Comparison of ENCODE assay signal across 16 cellular contexts in genomic region chr7:47181609-47182264, GRCh38.
DNase-seq lines count a peak whose midpoint lies in the region; ATAC-seq and TF ChIP-seq lines count a peak whose summit lies in the region.
"Had no signal": no experiment of that assay in that cellular context is flagged by ENCODE, and none has a peak within 500 bp of the region (broad histone marks: within the 10 kb centered on the region; RNA-seq: fewer than 3 reads in every experiment).

No MANE protein-coding gene starts in this region.

- peaks cover 12% of the 10 kb centered on the region for H3K27me3 Mint-ChIP-seq in endodermal cell (ENCODE audit: insufficient read depth)

- TF ChIP-seq CTCF in right atrium auricular region (IDR thresholded peaks at IDR 0.05) (no peak), foreskin keratinocyte (conservative IDR thresholded peaks at IDR 0.05) (no peak), endodermal cell (conservative IDR thresholded peaks at IDR 0.05) (no peak)

- DNase-seq in Right ventricle myocardium superior: peak; percentile 52
- no peak for DNase-seq in right atrium auricular region (ENCODE audit: low spot score)
- DNase-seq in foreskin keratinocyte: no peak
- DNase-seq in occipital lobe (lab: John Stamatoyannopoulos, UW): peak; percentile 15
- DNase-seq in endodermal cell: no peak
- DNase-seq in activated T-cell treated with anti-CD3 and anti-CD28 coated beads, Interleukin-2, amount 50 U/mL, for 48 hours: no peak
- no peak for DNase-seq in NCI-H1417 treated with DMSO at 0.1 percent for 48 hours (lab: John Stamatoyannopoulos, UW)
- no peak for DNase-seq in mesenchymal stem cell
- DNase-seq: activated CD4-positive, CD25-positive, alpha-beta regulatory T cell treated with anti-CD3 and anti-CD28 coated beads, Interleukin-2, amount 50 U/mL, for 72 hours; brain microvascular endothelial cell; GDM1; NCI-H146; NCI-H82; stimulated activated CD4-positive, alpha-beta T cell treated with anti-CD3 and anti-CD28 coated beads, Interleukin-4, amount 100 ng/mL, for 24 hours had no signal

- H3K4me3 Mint-ChIP-seq in endodermal cell: no peak overlapping the region

- H3K36me3 Mint-ChIP-seq in endodermal cell (ENCODE audit: low read depth): no peaks in the 10 kb centered on the region

- H2BK5ac ChIP-seq in mesenchymal stem cell (ENCODE audit: low read depth, low read length, poor library complexity, severe bottlenecking): no peak overlapping the region

- H2AK5ac ChIP-seq in mesenchymal stem cell (ENCODE audit: low read length, severe bottlenecking): no peak overlapping the region

- H2BK12ac ChIP-seq in mesenchymal stem cell (ENCODE audit: low read length in 2 of 2): peak overlapping the region in 1 of 2 experiments; percentile 14

- H3K4me3 ChIP-seq in right atrium auricular region: no peak overlapping the region
- H3K4me3 ChIP-seq in endodermal cell (ENCODE audit: low read length): no peak overlapping the region
- H3K4me3 ChIP-seq in mesenchymal stem cell (ENCODE audit: insufficient read depth in 1 of 2, low read depth in 1 of 2, low read length in 2 of 2): no peak overlapping the region
- H3K4me3 ChIP-seq: lung, tibial nerve had no signal

- no peak overlapping the region for H4K91ac ChIP-seq in mesenchymal stem cell (ENCODE audit: low read length)

- H3K27me3 ChIP-seq in right atrium auricular region: no peaks in the 10 kb centered on the region
- peaks cover 35% of the 10 kb centered on the region for H3K27me3 ChIP-seq in foreskin keratinocyte
- H3K27me3 ChIP-seq in endodermal cell (ENCODE audit: control insufficient read depth, insufficient read depth, low read length, poor library complexity, severe bottlenecking): peaks cover 5% of the 10 kb centered on the region
- peaks cover 16 to 18% of the 10 kb centered on the region in 2 experiments for H3K27me3 ChIP-seq in mesenchymal stem cell (ENCODE audit: control insufficient read depth in 1 of 2, insufficient read depth in 1 of 2, low read length in 2 of 2)
- H3K27me3 ChIP-seq: tibial nerve had no signal

- H3K4me1 Mint-ChIP-seq in endodermal cell: peaks cover 5% of the 10 kb centered on the region

- H3K9me3 Mint-ChIP-seq in endodermal cell: peaks cover 12% of the 10 kb centered on the region

- 86 to 91% methylated on average over 4 to 5 of the region's 5 CpGs for WGBS in endodermal cell (ENCODE audit: insufficient coverage in 1 of 2, insufficient read length in 1 of 2), 2 experiments
- 88% methylated on average over 5 of the region's 5 CpGs for WGBS in mesenchymal stem cell

- intact Hi-C loops in Right ventricle myocardium superior (cut with DNase I): loop anchor here (2.0 to 10.0 kb wide), 2 partner anchors 53 to 1261 kb away; partner anchors contain the start of gene IGFBP3

- no peak overlapping the region for H4K8ac ChIP-seq in mesenchymal stem cell (ENCODE audit: low read length)

- H3K9ac ChIP-seq in endodermal cell (ENCODE audit: extremely low read depth, low read length, poor library complexity, severe bottlenecking) (no peak overlapping the region), mesenchymal stem cell (ENCODE audit: low read length) (no peak overlapping the region)

- H3K9me3 ChIP-seq in right atrium auricular region: no peaks in the 10 kb centered on the region
- peaks cover 8% of the 10 kb centered on the region for H3K9me3 ChIP-seq in endodermal cell (ENCODE audit: control insufficient read depth, low read length)
- H3K9me3 ChIP-seq in mesenchymal stem cell (ENCODE audit: control insufficient read depth, low read length): no peaks in the 10 kb centered on the region
- H3K9me3 ChIP-seq: tibial nerve had no signal

- no peak overlapping the region for H2AFZ ChIP-seq in mesenchymal stem cell (ENCODE audit: low read depth, low read length)

- H2BK15ac ChIP-seq in mesenchymal stem cell (ENCODE audit: low read depth, poor library complexity, severe bottlenecking): no peak overlapping the region

- H3K4me1 ChIP-seq in right atrium auricular region (peaks cover 0 to 32% of the 10 kb centered on the region in 2 donors), foreskin keratinocyte (no peaks in the 10 kb centered on the region), endodermal cell (ENCODE audit: control insufficient read depth, insufficient read depth, low read length) (no peaks in the 10 kb centered on the region), mesenchymal stem cell (ENCODE audit: control insufficient read depth, insufficient read depth, low read depth, low read length) (peaks cover 4% of the 10 kb centered on the region)

- peak overlapping the region in 1 of 2 donors; percentile 5 for H3K27ac ChIP-seq in right atrium auricular region
- no peak overlapping the region for H3K27ac ChIP-seq in foreskin keratinocyte
- H3K27ac ChIP-seq in endodermal cell (ENCODE audit: low read depth, low read length): no peak overlapping the region
- H3K27ac ChIP-seq in mesenchymal stem cell (ENCODE audit: low read length, poor library complexity, severe bottlenecking): no peak overlapping the region
- H3K27ac ChIP-seq: brain microvascular endothelial cell, tibial nerve had no signal

- ATAC-seq in Right ventricle myocardium superior (ENCODE audit: poor library complexity) (peak; percentile 87), foreskin keratinocyte (peak; percentile 25)

- no peak overlapping the region for H3K27ac Mint-ChIP-seq in endodermal cell

- H3K14ac ChIP-seq in mesenchymal stem cell (ENCODE audit: low read length in 2 of 2): no peak overlapping the region

- H3K4me2 ChIP-seq in mesenchymal stem cell (ENCODE audit: low read length, poor library complexity, severe bottlenecking): no peak overlapping the region

- H3K36me3 ChIP-seq in right atrium auricular region (no peaks in the 10 kb centered on the region), endodermal cell (ENCODE audit: control insufficient read depth, insufficient read depth, low read length) (no peaks in the 10 kb centered on the region), mesenchymal stem cell (ENCODE audit: control insufficient read depth in 1 of 2, insufficient read depth in 2 of 2, low read depth in 1 of 2, low read length in 2 of 2) (no peaks in the 10 kb centered on the region)
- H3K36me3 ChIP-seq: brain microvascular endothelial cell, tibial nerve had no signal

- no peak overlapping the region for H3K23ac ChIP-seq in mesenchymal stem cell (ENCODE audit: low read length in 2 of 2)

- H2BK120ac ChIP-seq in mesenchymal stem cell (ENCODE audit: low read depth, low read length): no peak overlapping the region

- no peaks in the 10 kb centered on the region for H3K79me1 ChIP-seq in mesenchymal stem cell (replicated peaks; ENCODE audit: low read length, poor library complexity, severe bottlenecking)

- no peak overlapping the region for H3K18ac ChIP-seq in mesenchymal stem cell (ENCODE audit: low read depth in 1 of 2, low read length in 2 of 2)

- no peak overlapping the region for H3K4ac ChIP-seq in mesenchymal stem cell (ENCODE audit: low read depth in 1 of 2, low read length in 2 of 2)

Comparison
In these comparisons a context has a peak if more than half of its experiments do, and no peak if none do; other contexts are left out.
1. DNase-seq: peak in Right ventricle myocardium superior (single experiment) and occipital lobe (single experiment); none in right atrium auricular region (single experiment), foreskin keratinocyte (0 of 2), endodermal cell (single experiment), activated T-cell treated with anti-CD3 and anti-CD28 coated beads, Interleukin-2, amount 50 U/mL, for 48 hours (0 of 2), NCI-H1417 treated with DMSO at 0.1 percent for 48 hours (single experiment) and mesenchymal stem cell (single experiment).